In genomic region chrX:104370089-104370488, GRCh38 we compare ENCODE assay signal across 11 cellular contexts.
DNase-seq lines count a peak whose midpoint lies in the region; ATAC-seq and TF ChIP-seq lines count a peak whose summit lies in the region.
"Had no signal": no experiment of that assay in that cellular context is flagged by ENCODE, and none has a peak within 500 bp of the region (broad histone marks: within the 10 kb centered on the region; RNA-seq: fewer than 3 reads in every experiment).

No MANE protein-coding gene starts in this region.

- no peak overlapping the region for H3K14ac ChIP-seq in trophoblast cell (ENCODE audit: low read length)

- no CpG with 5 or more reads among the region's 2 CpGs for WGBS in trophoblast cell (ENCODE audit: extremely low coverage, insufficient coverage, insufficient read length)

- H4K91ac ChIP-seq in trophoblast cell (ENCODE audit: low read depth, low read length), result no peak overlapping the region

- H2BK120ac ChIP-seq in trophoblast cell (ENCODE audit: insufficient read depth, low read length, poor library complexity), result no peak overlapping the region

- no peak overlapping the region for H3K27ac ChIP-seq in trophoblast cell (ENCODE audit: low read depth, low read length)

- no peak overlapping the region for H4K12ac ChIP-seq in trophoblast cell (ENCODE audit: low read depth, low read length)

- no peak overlapping the region for H3K4me2 ChIP-seq in trophoblast cell (ENCODE audit: low read length)

- H2BK12ac ChIP-seq in trophoblast cell (ENCODE audit: low read length), result no peak overlapping the region

- no peak overlapping the region for H2AFZ ChIP-seq in trophoblast cell (ENCODE audit: insufficient read depth, low read length, poor library complexity)

- H2AK5ac ChIP-seq in trophoblast cell (ENCODE audit: low read length), result no peak overlapping the region

- H3K4me3 ChIP-seq in H7 (ENCODE audit: insufficient read depth, low read depth, low read length) (no peak overlapping the region), epithelial cell of proximal tubule (ENCODE audit: low read depth, low read length) (no peak overlapping the region), trophoblast cell (ENCODE audit: low read depth, low read length) (no peak overlapping the region)

- no peak overlapping the region for H3K23ac ChIP-seq in trophoblast cell (ENCODE audit: low read length)

- H3K36me3 ChIP-seq in H7 (replicated peaks; ENCODE audit: control insufficient read depth, insufficient read depth, low read length) (no peaks in the 10 kb centered on the region), trophoblast cell (ENCODE audit: control insufficient read depth in 1 of 2, insufficient read depth in 2 of 2, low read length in 2 of 2) (no peaks in the 10 kb centered on the region)

- H3K9me3 ChIP-seq in trophoblast cell (ENCODE audit: insufficient read depth, low read depth, low read length), result no peaks in the 10 kb centered on the region

- no peaks in the 10 kb centered on the region for H3K4me1 ChIP-seq in trophoblast cell (ENCODE audit: control insufficient read depth in 1 of 2, insufficient read depth in 2 of 2, low read length in 2 of 2)

- no peak overlapping the region for H3K9ac ChIP-seq in trophoblast cell (ENCODE audit: low read length)

- H3K4ac ChIP-seq in trophoblast cell (ENCODE audit: low read depth, low read length), result no peak overlapping the region

- ATAC-seq in HG02588 (IDR thresholded peaks at IDR 0.05; ENCODE audit: unreplicated experiment) (no peak), Right ventricle myocardium inferior (no peak)
- ATAC-seq: left ventricle myocardium superior had no signal

- H2BK5ac ChIP-seq in trophoblast cell (ENCODE audit: low read depth, low read length, poor library complexity), result no peak overlapping the region

- TF ChIP-seq CTCF in epithelial cell of proximal tubule (conservative IDR thresholded peaks at IDR 0.05; ENCODE audit: low read depth, low read length), result peak; percentile 36

- H3K79me1 ChIP-seq in trophoblast cell (ENCODE audit: low read length), result no peaks in the 10 kb centered on the region

- intact Hi-C loops in Right ventricle myocardium inferior (cut with DNase I), result no loop called here

- DNase-seq in H7 (peak; percentile 38), RKO (ENCODE audit: low spot score) (peak; percentile 8), epithelial cell of proximal tubule (ENCODE audit: low read depth) (no peak), trophoblast cell (peak; percentile 43 to 66), epidermal melanocyte (ENCODE audit: insufficient read length, low spot score) (no peak), Right ventricle myocardium inferior (ENCODE audit: missing footprints) (no peak), NCI-H2029 treated with DMSO at 0.1 percent for 48 hours (lab: John Stamatoyannopoulos, UW) (no peak)
- DNase-seq: activated B cell treated with CpG ODN at 0.5 μM for 24 hours; activated naive CD4-positive, alpha-beta T cell; left ventricle myocardium superior had no signal

- H3K27me3 ChIP-seq in H7 (ENCODE audit: control insufficient read depth, insufficient read depth, low read length) (no peaks in the 10 kb centered on the region), trophoblast cell (ENCODE audit: insufficient read depth, low read length) (no peaks in the 10 kb centered on the region)

- no peaks in the 10 kb centered on the region for H3K79me2 ChIP-seq in trophoblast cell (ENCODE audit: control insufficient read depth, insufficient read depth, low read length, poor library complexity)

- no peak overlapping the region for H3K18ac ChIP-seq in trophoblast cell (ENCODE audit: low read length)

- H4K8ac ChIP-seq in trophoblast cell (ENCODE audit: low read depth, low read length), result no peak overlapping the region

Comparison
In these comparisons a context has a peak if more than half of its experiments do, and no peak if none do; other contexts are left out.
1. DNase-seq: peak in H7 (single experiment), RKO (single experiment) and trophoblast cell (2 of 2); none in epithelial cell of proximal tubule (single experiment), epidermal melanocyte (single experiment), Right ventricle myocardium inferior (single experiment) and NCI-H2029 treated with DMSO at 0.1 percent for 48 hours (single experiment).